Comparison of ENCODE assay signal across 19 cellular contexts in genomic region chr12:11860026-11860425, GRCh38.
DNase-seq lines count a peak whose midpoint lies in the region; ATAC-seq, FAIRE-seq and TF ChIP-seq lines count a peak whose summit lies in the region.
"Had no signal": no experiment of that assay in that cellular context is flagged by ENCODE, and none has a peak within 500 bp of the region (broad histone marks: within the 10 kb centered on the region; RNA-seq: fewer than 3 reads in every experiment).

No MANE protein-coding gene starts in this region.

- no peak overlapping the region for H3K4me3 Mint-ChIP-seq in activated CD4-positive, alpha-beta T cell treated with anti-CD3 and anti-CD28 coated beads for 36 hours
- no peak overlapping the region for H3K4me3 Mint-ChIP-seq in activated CD4-positive, alpha-beta T cell treated with anti-CD3 and anti-CD28 coated beads, Interleukin-2, amount 10 ng/mL, durations not matched to agents 7 days and 5 days
- H3K4me3 Mint-ChIP-seq: CD4-positive, CD25-positive, alpha-beta regulatory T cell had no signal

- H3K4me1 Mint-ChIP-seq in activated CD4-positive, alpha-beta T cell treated with anti-CD3 and anti-CD28 coated beads for 36 hours: peaks cover 55% of the 10 kb centered on the region
- H3K4me1 Mint-ChIP-seq in activated CD4-positive, alpha-beta T cell treated with anti-CD3 and anti-CD28 coated beads, Interleukin-2, amount 10 ng/mL, durations not matched to agents 7 days and 5 days: peaks cover 28% of the 10 kb centered on the region

- no peak for FAIRE-seq in pancreas (lab: Jason Lieb, UNC)
- FAIRE-seq: A204.1, astrocyte, colon had no signal

- H3K36me3 Mint-ChIP-seq in activated CD4-positive, alpha-beta T cell treated with anti-CD3 and anti-CD28 coated beads for 36 hours (ENCODE audit: low read depth): peaks cover 87% of the 10 kb centered on the region
- peaks cover 78% of the 10 kb centered on the region for H3K36me3 Mint-ChIP-seq in activated CD4-positive, alpha-beta T cell treated with anti-CD3 and anti-CD28 coated beads, Interleukin-2, amount 10 ng/mL, durations not matched to agents 7 days and 5 days (ENCODE audit: low read depth)

- H3K9me3 Mint-ChIP-seq in activated CD4-positive, alpha-beta T cell treated with anti-CD3 and anti-CD28 coated beads for 36 hours (ENCODE audit: low read depth): peaks cover 7% of the 10 kb centered on the region
- H3K9me3 Mint-ChIP-seq in activated CD4-positive, alpha-beta T cell treated with anti-CD3 and anti-CD28 coated beads, Interleukin-2, amount 10 ng/mL, durations not matched to agents 7 days and 5 days: no peaks in the 10 kb centered on the region

- peak; percentile 66 for DNase-seq in activated CD4-positive, alpha-beta T cell treated with anti-CD3 and anti-CD28 coated beads for 36 hours
- no peak for DNase-seq in activated CD4-positive, alpha-beta T cell treated with anti-CD3 and anti-CD28 coated beads, Interleukin-2, amount 10 ng/mL, durations not matched to agents 7 days and 5 days
- DNase-seq in stimulated activated CD4-positive, alpha-beta T cell treated with anti-CD3 and anti-CD28 coated beads, Interleukin-4, amount 100 ng/mL, for 24 hours: peak; percentile 19
- no peak for DNase-seq in stimulated activated CD4-positive, alpha-beta T cell treated with anti-CD3 and anti-CD28 coated beads, Interleukin-4, amount 100 ng/mL, for 1 hour
- DNase-seq in mucosa of descending colon (no peak), pancreas (no peak)
- DNase-seq: CD4-positive, CD25-positive, alpha-beta regulatory T cell; NCI-H226; NK-92 treated with Interleukin-12 subunit alpha and Interleukin-12 subunit beta, amount 100 ng/mL, for 24 hours; upper lobe of right lung; WERI-Rb-1 had no signal

- TF ChIP-seq CTCF in mucosa of descending colon (IDR thresholded peaks at IDR 0.05) (no peak), pancreas (IDR thresholded peaks at IDR 0.05) (no peak)

- H3K27ac ChIP-seq in muscle layer of colon (ENCODE audit: low read depth, low read length): peak overlapping the region; percentile 31
- no peak overlapping the region for H3K27ac ChIP-seq in pancreas
- H3K27ac ChIP-seq: epithelial cell of prostate, RWPE1, upper lobe of right lung, WERI-Rb-1 had no signal

- CTCF ChIA-PET in activated CD4-positive, alpha-beta T cell treated with anti-CD3 and anti-CD28 coated beads for 36 hours (lab: Charles Lee): no interaction called here
- CTCF ChIA-PET in activated CD4-positive, alpha-beta T cell treated with anti-CD3 and anti-CD28 coated beads, Interleukin-2, amount 10 ng/mL, durations not matched to agents 7 days and 5 days (lab: Charles Lee): interaction anchor here (0.5 kb wide), 1 partner anchor 72 kb away, joined by 3 read pairs; no protein-coding TSS in a partner anchor

- POLR2A ChIA-PET in activated CD4-positive, alpha-beta T cell treated with anti-CD3 and anti-CD28 coated beads for 36 hours (lab: Charles Lee): no interaction called here
- POLR2A ChIA-PET in activated CD4-positive, alpha-beta T cell treated with anti-CD3 and anti-CD28 coated beads, Interleukin-2, amount 10 ng/mL, durations not matched to agents 7 days and 5 days (lab: Charles Lee): interaction anchor here (0.7 kb wide), 1 partner anchor 320 kb away, joined by 3 read pairs; no protein-coding TSS in a partner anchor

- H3K27me3 ChIP-seq in muscle layer of colon (ENCODE audit: control insufficient read depth in 1 of 2, insufficient read depth in 2 of 2, low read length in 2 of 2) (no peaks in the 10 kb centered on the region), pancreas (no peaks in the 10 kb centered on the region)
- H3K27me3 ChIP-seq: right atrium auricular region, upper lobe of right lung had no signal

- H3K4me1 ChIP-seq in muscle layer of colon (ENCODE audit: insufficient read depth, low read length): peaks cover 48% of the 10 kb centered on the region
- peaks cover 12% of the 10 kb centered on the region for H3K4me1 ChIP-seq in mucosa of descending colon (ENCODE audit: low read depth)
- H3K4me1 ChIP-seq in pancreas: peaks cover 12 to 28% (median 20%) of the 10 kb centered on the region in 3 donors

- intact Hi-C loops in activated CD4-positive, alpha-beta T cell treated with anti-CD3 and anti-CD28 coated beads for 36 hours (cut with DNase I, micrococcal nuclease): no loop called here
- intact Hi-C loops in mucosa of descending colon (cut with DNase I, micrococcal nuclease): no loop called here
- intact Hi-C loops in pancreas (cut with DNase I): no loop called here

- WGBS in pancreas, 2 donors: 93 to 95% methylated on average over 11 of the region's 11 CpGs

- H3K9me3 ChIP-seq in muscle layer of colon (ENCODE audit: low read length) (no peaks in the 10 kb centered on the region), mucosa of descending colon (no peaks in the 10 kb centered on the region), pancreas (no peaks in the 10 kb centered on the region)
- H3K9me3 ChIP-seq: right atrium auricular region, upper lobe of right lung had no signal

- H3K4me3 ChIP-seq in muscle layer of colon (ENCODE audit: low read depth in 1 of 2, low read length in 2 of 2): no peak overlapping the region
- H3K4me3 ChIP-seq in mucosa of descending colon: no peak overlapping the region
- H3K4me3 ChIP-seq in pancreas: no peak overlapping the region
- H3K4me3 ChIP-seq: right atrium auricular region, upper lobe of right lung had no signal

- no peak overlapping the region for H3K9ac ChIP-seq in muscle layer of colon (ENCODE audit: low read length)

- H3K27me3 Mint-ChIP-seq in activated CD4-positive, alpha-beta T cell treated with anti-CD3 and anti-CD28 coated beads for 36 hours: no peaks in the 10 kb centered on the region
- no peaks in the 10 kb centered on the region for H3K27me3 Mint-ChIP-seq in activated CD4-positive, alpha-beta T cell treated with anti-CD3 and anti-CD28 coated beads, Interleukin-2, amount 10 ng/mL, durations not matched to agents 7 days and 5 days
- H3K27me3 Mint-ChIP-seq: CD4-positive, CD25-positive, alpha-beta regulatory T cell had no signal

- ATAC-seq in activated CD4-positive, alpha-beta T cell treated with anti-CD3 and anti-CD28 coated beads for 36 hours: peak; percentile 82
- ATAC-seq in GM21529 (IDR thresholded peaks at IDR 0.05; ENCODE audit: unreplicated experiment) (no peak), mucosa of descending colon (no peak), pancreas (no peak)
- ATAC-seq: upper lobe of right lung had no signal

- peak overlapping the region; percentile 43 for H3K27ac Mint-ChIP-seq in activated CD4-positive, alpha-beta T cell treated with anti-CD3 and anti-CD28 coated beads for 36 hours
- no peak overlapping the region for H3K27ac Mint-ChIP-seq in activated CD4-positive, alpha-beta T cell treated with anti-CD3 and anti-CD28 coated beads, Interleukin-2, amount 10 ng/mL, durations not matched to agents 7 days and 5 days
- H3K27ac Mint-ChIP-seq: CD4-positive, CD25-positive, alpha-beta regulatory T cell had no signal

- peaks cover 30% of the 10 kb centered on the region for H3K36me3 ChIP-seq in muscle layer of colon (ENCODE audit: insufficient read depth, low read length)
- H3K36me3 ChIP-seq in mucosa of descending colon (ENCODE audit: low read depth): no peaks in the 10 kb centered on the region
- H3K36me3 ChIP-seq in pancreas: no peaks in the 10 kb centered on the region
- H3K36me3 ChIP-seq: WERI-Rb-1 had no signal

Comparison
In these comparisons a context has a peak if more than half of its experiments do, and no peak if none do; other contexts are left out.
1. DNase-seq: peak in activated CD4-positive, alpha-beta T cell treated with anti-CD3 and anti-CD28 coated beads for 36 hours (single experiment) and stimulated activated CD4-positive, alpha-beta T cell treated with anti-CD3 and anti-CD28 coated beads, Interleukin-4, amount 100 ng/mL, for 24 hours (single experiment); none in activated CD4-positive, alpha-beta T cell treated with anti-CD3 and anti-CD28 coated beads, Interleukin-2, amount 10 ng/mL, durations not matched to agents 7 days and 5 days (single experiment), stimulated activated CD4-positive, alpha-beta T cell treated with anti-CD3 and anti-CD28 coated beads, Interleukin-4, amount 100 ng/mL, for 1 hour (single experiment), mucosa of descending colon (0 of 3) and pancreas (0 of 6).